In genomic region chr17:11598274-11599221, GRCh38 we compare ENCODE assay signal across 8 cellular contexts. TPM values are rescaled to one million over a fixed set of nuclear protein-coding genes. Genes with fewer than 3 reads are reported as not detected.
DNase-seq lines count a peak whose midpoint lies in the region; ATAC-seq, FAIRE-seq and TF ChIP-seq lines count a peak whose summit lies in the region.

A gene with protein sequence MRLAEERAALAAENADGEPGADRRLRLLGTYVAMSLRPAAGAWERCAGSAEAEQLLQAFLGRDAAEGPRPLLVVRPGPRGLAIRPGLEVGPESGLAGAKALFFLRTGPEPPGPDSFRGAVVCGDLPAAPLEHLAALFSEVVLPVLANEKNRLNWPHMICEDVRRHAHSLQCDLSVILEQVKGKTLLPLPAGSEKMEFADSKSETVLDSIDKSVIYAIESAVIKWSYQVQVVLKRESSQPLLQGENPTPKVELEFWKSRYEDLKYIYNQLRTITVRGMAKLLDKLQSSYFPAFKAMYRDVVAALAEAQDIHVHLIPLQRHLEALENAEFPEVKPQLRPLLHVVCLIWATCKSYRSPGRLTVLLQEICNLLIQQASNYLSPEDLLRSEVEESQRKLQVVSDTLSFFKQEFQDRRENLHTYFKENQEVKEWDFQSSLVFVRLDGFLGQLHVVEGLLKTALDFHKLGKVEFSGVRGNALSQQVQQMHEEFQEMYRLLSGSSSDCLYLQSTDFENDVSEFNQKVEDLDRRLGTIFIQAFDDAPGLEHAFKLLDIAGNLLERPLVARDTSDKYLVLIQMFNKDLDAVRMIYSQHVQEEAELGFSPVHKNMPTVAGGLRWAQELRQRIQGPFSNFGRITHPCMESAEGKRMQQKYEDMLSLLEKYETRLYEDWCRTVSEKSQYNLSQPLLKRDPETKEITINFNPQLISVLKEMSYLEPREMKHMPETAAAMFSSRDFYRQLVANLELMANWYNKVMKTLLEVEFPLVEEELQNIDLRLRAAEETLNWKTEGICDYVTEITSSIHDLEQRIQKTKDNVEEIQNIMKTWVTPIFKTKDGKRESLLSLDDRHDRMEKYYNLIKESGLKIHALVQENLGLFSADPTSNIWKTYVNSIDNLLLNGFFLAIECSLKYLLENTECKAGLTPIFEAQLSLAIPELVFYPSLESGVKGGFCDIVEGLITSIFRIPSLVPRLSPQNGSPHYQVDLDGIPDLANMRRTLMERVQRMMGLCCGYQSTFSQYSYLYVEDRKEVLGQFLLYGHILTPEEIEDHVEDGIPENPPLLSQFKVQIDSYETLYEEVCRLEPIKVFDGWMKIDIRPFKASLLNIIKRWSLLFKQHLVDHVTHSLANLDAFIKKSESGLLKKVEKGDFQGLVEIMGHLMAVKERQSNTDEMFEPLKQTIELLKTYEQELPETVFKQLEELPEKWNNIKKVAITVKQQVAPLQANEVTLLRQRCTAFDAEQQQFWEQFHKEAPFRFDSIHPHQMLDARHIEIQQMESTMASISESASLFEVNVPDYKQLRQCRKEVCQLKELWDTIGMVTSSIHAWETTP (N-terminal part only) (plus strand): TSS chr17:11598470. CDS start chr17:11598499, 29 bp downstream.

- no peaks in the 10 kb centered on the region for H3K9me3 ChIP-seq in iPS-20b (ENCODE audit: insufficient read depth, low read depth, low read length)

- H3K27me3 ChIP-seq in brain microvascular endothelial cell (replicated peaks) (no peaks in the 10 kb centered on the region), iPS-20b (ENCODE audit: insufficient read depth, low read length) (peaks cover 11% of the 10 kb centered on the region; the same call in 1 of the 2 replicates)

- H3K27ac ChIP-seq in brain microvascular endothelial cell (no peak within 1 kb of the TSS), iPS-20b (ENCODE audit: low read length) (no peak within 1 kb of the TSS)

- H3K4me3 Mint-ChIP-seq in stimulated activated effector memory CD8-positive, alpha-beta T cell treated with anti-CD3 and anti-CD28 coated beads, Interleukin-12 subunit alpha, Interleukin-12 subunit beta, amount 100 ng/mL, for 72 hours, result no peak within 1 kb of the TSS

- in situ Hi-C loops in brain microvascular endothelial cell (cut with HindIII; ENCODE audit: low pct_ligation_motif_present, low sequenced_read_pairs), result no loop called here

- TF ChIP-seq CTCF in brain microvascular endothelial cell (IDR thresholded peaks at IDR 0.05; ENCODE audit: low read depth, low read length, missing control alignments), result no peak

- H3K4me1 Mint-ChIP-seq in stimulated activated effector memory CD8-positive, alpha-beta T cell treated with anti-CD3 and anti-CD28 coated beads, Interleukin-12 subunit alpha, Interleukin-12 subunit beta, amount 100 ng/mL, for 72 hours, result no peaks in the 10 kb centered on the region

- no peak for FAIRE-seq in RCC 7860 (lab: Jason Lieb, UNC)

- peaks cover 3% of the 10 kb centered on the region for H3K9me3 Mint-ChIP-seq in stimulated activated effector memory CD8-positive, alpha-beta T cell treated with anti-CD3 and anti-CD28 coated beads, Interleukin-12 subunit alpha, Interleukin-12 subunit beta, amount 100 ng/mL, for 72 hours

- H3K4me3 ChIP-seq in brain microvascular endothelial cell (ENCODE audit: low read depth, low read length) (no peak within 1 kb of the TSS), iPS-20b (ENCODE audit: low read length) (peak within 1 kb of the TSS; percentile 74)

- no peak within 1 kb of the TSS for H3K27ac Mint-ChIP-seq in stimulated activated effector memory CD8-positive, alpha-beta T cell treated with anti-CD3 and anti-CD28 coated beads, Interleukin-12 subunit alpha, Interleukin-12 subunit beta, amount 100 ng/mL, for 72 hours

- no peaks in the 10 kb centered on the region for H3K36me3 ChIP-seq in brain microvascular endothelial cell (replicated peaks)
- no peaks in the 10 kb centered on the region for H3K36me3 ChIP-seq in iPS-20b (ENCODE audit: insufficient read depth, low read depth, low read length)

- intact Hi-C loops in sciatic nerve (cut with DNase I), result no loop called here

- H3K9ac ChIP-seq in iPS-20b (ENCODE audit: low read depth, low read length), result no peak within 1 kb of the TSS

- H3K4me1 ChIP-seq in iPS-20b (ENCODE audit: insufficient read depth, low read length), result no peaks in the 10 kb centered on the region

- no peaks in the 10 kb centered on the region for H3K36me3 Mint-ChIP-seq in stimulated activated effector memory CD8-positive, alpha-beta T cell treated with anti-CD3 and anti-CD28 coated beads, Interleukin-12 subunit alpha, Interleukin-12 subunit beta, amount 100 ng/mL, for 72 hours

- peak; percentile 74 for DNase-seq in COLO668 (lab: John Stamatoyannopoulos, UW; ENCODE audit: unreplicated experiment)
- peak; percentile 88 to 89 for DNase-seq in NCI-H1930 (lab: John Stamatoyannopoulos, UW)
- DNase-seq in brain microvascular endothelial cell, result peak; percentile 59
- DNase-seq in sciatic nerve (ENCODE audit: low spot score), result peak; percentile 96
- DNase-seq in stimulated activated effector memory CD8-positive, alpha-beta T cell treated with anti-CD3 and anti-CD28 coated beads, Interleukin-12 subunit alpha, Interleukin-12 subunit beta, amount 100 ng/mL, for 72 hours (ENCODE audit: low spot score in 2 of 2), result no peak
- no peak for DNase-seq in RCC 7860 (ENCODE audit: low spot score)

- ATAC-seq in sciatic nerve (peak; percentile 98), GM21737 (IDR thresholded peaks at IDR 0.05; ENCODE audit: unreplicated experiment) (no peak)
- no peak for ATAC-seq in stimulated activated effector memory CD8-positive, alpha-beta T cell treated with anti-CD3 and anti-CD28 coated beads, Interleukin-12 subunit alpha, Interleukin-12 subunit beta, amount 100 ng/mL, for 72 hours

RNA-seq across cellular contexts. Expression of the gene that starts here (rescaled TPM):
- 0.98 TPM for total RNA-seq in sciatic nerve

Comparison
In these comparisons a context has a peak if more than half of its experiments do, and no peak if none do; other contexts are left out.
1. Peak in DNase-seq and ATAC-seq in sciatic nerve; RNA of the gene not detected or under 1 TPM.
2. DNase-seq: peak in COLO668 (single experiment), NCI-H1930 (2 of 2) and brain microvascular endothelial cell (single experiment); none in stimulated activated effector memory CD8-positive, alpha-beta T cell treated with anti-CD3 and anti-CD28 coated beads, Interleukin-12 subunit alpha, Interleukin-12 subunit beta, amount 100 ng/mL, for 72 hours (0 of 2) and RCC 7860 (single experiment).